ENCODE assay signal across 14 cellular contexts in genomic region chr14:68395585-68395984, GRCh38.
DNase-seq lines count a peak whose midpoint lies in the region; ATAC-seq and TF ChIP-seq lines count a peak whose summit lies in the region.
"Had no signal": no experiment of that assay in that cellular context is flagged by ENCODE, and none has a peak within 500 bp of the region (broad histone marks: within the 10 kb centered on the region; RNA-seq: fewer than 3 reads in every experiment).

No MANE protein-coding gene starts in this region.

- H3K36me3 ChIP-seq in mesenchymal stem cell (ENCODE audit: control insufficient read depth in 1 of 2, insufficient read depth in 2 of 2, low read depth in 1 of 2, low read length in 2 of 2) (no peaks in the 10 kb centered on the region), subcutaneous abdominal adipose tissue (ENCODE audit: control insufficient read depth in 5 of 5, insufficient read depth in 5 of 5, low read length in 5 of 5) (no peaks in the 10 kb centered on the region), tibial nerve (no peaks in the 10 kb centered on the region)
- H3K36me3 ChIP-seq: prostate gland had no signal

- ATAC-seq in central memory CD8-positive, alpha-beta T cell (replicated peaks; ENCODE audit: extremely low read depth, poor library complexity, severe bottlenecking), result no peak
- no peak for ATAC-seq in activated CD8-positive, alpha-beta memory T cell treated with anti-CD3 and anti-CD28 coated beads, Interleukin-2, amount 10 ng/mL, durations not matched to agents 7 days and 5 days
- ATAC-seq: activated naive CD8-positive, alpha-beta T cell treated with anti-CD3 and anti-CD28 coated beads, Interleukin-2, amount 50 U/mL, for 24 hours had no signal

- no peaks in the 10 kb centered on the region for H3K36me3 Mint-ChIP-seq in HFFc6 (ENCODE audit: low read depth)
- peaks cover 2% of the 10 kb centered on the region for H3K36me3 Mint-ChIP-seq in central memory CD8-positive, alpha-beta T cell (ENCODE audit: insufficient read depth)
- H3K36me3 Mint-ChIP-seq in activated CD8-positive, alpha-beta memory T cell treated with anti-CD3 and anti-CD28 coated beads, Interleukin-2, amount 10 ng/mL, durations not matched to agents 7 days and 5 days, result no peaks in the 10 kb centered on the region
- H3K36me3 Mint-ChIP-seq in activated T-cell treated with anti-CD3 and anti-CD28 coated beads, Interleukin-2, amount 50 U/mL, for 24 hours (ENCODE audit: low read depth), result no peaks in the 10 kb centered on the region

- H3K4me1 ChIP-seq in mesenchymal stem cell (ENCODE audit: control insufficient read depth, insufficient read depth, low read depth, low read length) (peaks cover 5% of the 10 kb centered on the region), subcutaneous abdominal adipose tissue (ENCODE audit: control insufficient read depth in 5 of 5, insufficient read depth in 5 of 5, low read length in 5 of 5) (peaks cover 6 to 87% (median 68%) of the 10 kb centered on the region in 5 donors), tibial nerve (peaks cover 6 to 97% (median 45%) of the 10 kb centered on the region in 4 donors)
- H3K4me1 ChIP-seq: prostate gland had no signal

- no peak overlapping the region for H2BK5ac ChIP-seq in mesenchymal stem cell (ENCODE audit: low read depth, low read length, poor library complexity, severe bottlenecking)

- H3K14ac ChIP-seq in mesenchymal stem cell (ENCODE audit: low read length in 2 of 2), result no peak overlapping the region

- H3K4me1 Mint-ChIP-seq in HFFc6 (ENCODE audit: low read depth), result peaks cover 87% of the 10 kb centered on the region
- no peaks in the 10 kb centered on the region for H3K4me1 Mint-ChIP-seq in central memory CD8-positive, alpha-beta T cell
- no peaks in the 10 kb centered on the region for H3K4me1 Mint-ChIP-seq in activated CD8-positive, alpha-beta memory T cell treated with anti-CD3 and anti-CD28 coated beads, Interleukin-2, amount 10 ng/mL, durations not matched to agents 7 days and 5 days
- peaks cover 14% of the 10 kb centered on the region for H3K4me1 Mint-ChIP-seq in activated T-cell treated with anti-CD3 and anti-CD28 coated beads, Interleukin-2, amount 50 U/mL, for 24 hours (ENCODE audit: low read depth)

- no peak overlapping the region for H3K4me2 ChIP-seq in mesenchymal stem cell (ENCODE audit: low read length, poor library complexity, severe bottlenecking)

- H3K9ac ChIP-seq in mesenchymal stem cell (ENCODE audit: low read length), result peak overlapping the region; percentile 43
- peak overlapping the region in 1 of 5 donors; percentile 75 for H3K9ac ChIP-seq in subcutaneous abdominal adipose tissue (ENCODE audit: low read length in 5 of 5)

- no peak overlapping the region for H4K91ac ChIP-seq in mesenchymal stem cell (ENCODE audit: low read length)

- no peak overlapping the region for H3K4me3 ChIP-seq in mesenchymal stem cell (ENCODE audit: insufficient read depth in 1 of 2, low read depth in 1 of 2, low read length in 2 of 2)
- no peak overlapping the region for H3K4me3 ChIP-seq in subcutaneous abdominal adipose tissue (ENCODE audit: low read depth in 1 of 5, low read length in 5 of 5)
- no peak overlapping the region for H3K4me3 ChIP-seq in tibial nerve
- H3K4me3 ChIP-seq: prostate gland had no signal

- no peak overlapping the region for H3K27ac ChIP-seq in mesenchymal stem cell (ENCODE audit: low read length, poor library complexity, severe bottlenecking)
- peak overlapping the region; percentile 64 for H3K27ac ChIP-seq in subcutaneous abdominal adipose tissue (ENCODE audit: low read depth, low read length)
- peak overlapping the region in 2 of 4 donors; percentile 74 to 83 for H3K27ac ChIP-seq in tibial nerve

- no peaks in the 10 kb centered on the region for H3K27me3 Mint-ChIP-seq in HFFc6 (ENCODE audit: insufficient read depth)
- no peaks in the 10 kb centered on the region for H3K27me3 Mint-ChIP-seq in central memory CD8-positive, alpha-beta T cell
- no peaks in the 10 kb centered on the region for H3K27me3 Mint-ChIP-seq in activated CD8-positive, alpha-beta memory T cell treated with anti-CD3 and anti-CD28 coated beads, Interleukin-2, amount 10 ng/mL, durations not matched to agents 7 days and 5 days
- H3K27me3 Mint-ChIP-seq in activated T-cell treated with anti-CD3 and anti-CD28 coated beads, Interleukin-2, amount 50 U/mL, for 24 hours, result no peaks in the 10 kb centered on the region
- H3K27me3 Mint-ChIP-seq: activated naive CD8-positive, alpha-beta T cell treated with anti-CD3 and anti-CD28 coated beads, Interleukin-2, amount 50 U/mL, for 24 hours had no signal

- no peaks in the 10 kb centered on the region for H3K27me3 ChIP-seq in mesenchymal stem cell (ENCODE audit: control insufficient read depth in 1 of 2, insufficient read depth in 1 of 2, low read length in 2 of 2)
- H3K27me3 ChIP-seq in subcutaneous abdominal adipose tissue (ENCODE audit: control insufficient read depth in 5 of 5, insufficient read depth in 4 of 5, low read length in 5 of 5), result no peaks in the 10 kb centered on the region
- no peaks in the 10 kb centered on the region for H3K27me3 ChIP-seq in tibial nerve

- TF ChIP-seq EP300 in tibial nerve (IDR thresholded peaks at IDR 0.05), result peak in 1 of 2 donors; percentile 25

- TF ChIP-seq POLR2A in tibial nerve (IDR thresholded peaks at IDR 0.05), result no peak

- H3K23ac ChIP-seq in mesenchymal stem cell (ENCODE audit: low read length in 2 of 2), result peak overlapping the region in 1 of 2 experiments; percentile 15

- no peak overlapping the region for H2BK120ac ChIP-seq in mesenchymal stem cell (ENCODE audit: low read depth, low read length)

- H2BK15ac ChIP-seq in mesenchymal stem cell (ENCODE audit: low read depth, poor library complexity, severe bottlenecking), result no peak overlapping the region

- peak; percentile 65 for DNase-seq in HFFc6
- no peak for DNase-seq in central memory CD8-positive, alpha-beta T cell (ENCODE audit: low spot score in 2 of 2)
- peak; percentile 43 for DNase-seq in mesenchymal stem cell
- no peak for DNase-seq in activated CD8-positive, alpha-beta memory T cell treated with anti-CD3 and anti-CD28 coated beads, Interleukin-2, amount 10 ng/mL, durations not matched to agents 7 days and 5 days
- DNase-seq in DMS79 (lab: John Stamatoyannopoulos, UW), result no peak
- DNase-seq in activated T-cell treated with anti-CD3 and anti-CD28 coated beads, Interleukin-2, amount 50 U/mL, for 24 hours, result no peak
- DNase-seq in tibial nerve (ENCODE audit: low spot score in 2 of 2), result no peak
- DNase-seq: activated CD4-positive, alpha-beta T cell treated with anti-CD3 and anti-CD28 coated beads, Interleukin-2, amount 50 U/mL, for 48 hours; activated naive CD8-positive, alpha-beta T cell treated with anti-CD3 and anti-CD28 coated beads, Interleukin-2, amount 50 U/mL, for 24 hours; DND-41; NCI-H1436; NCI-H774 had no signal

- no peak overlapping the region for H2AFZ ChIP-seq in mesenchymal stem cell (ENCODE audit: low read depth, low read length)

- whole genome bisulfite sequencing in mesenchymal stem cell, result 89% methylated on average over 3 of the region's 3 CpGs
- whole genome bisulfite sequencing in tibial nerve, 2 donors, result 80 to 92% methylated on average over 3 of the region's 3 CpGs

- H4K8ac ChIP-seq in mesenchymal stem cell (ENCODE audit: low read length), result no peak overlapping the region

- no peak overlapping the region for H2AK5ac ChIP-seq in mesenchymal stem cell (ENCODE audit: low read length, severe bottlenecking)

- H3K27ac Mint-ChIP-seq in HFFc6, result peak overlapping the region; percentile 7; the same call in 1 of the 2 replicates
- peak overlapping the region; percentile 35 for H3K27ac Mint-ChIP-seq in central memory CD8-positive, alpha-beta T cell (ENCODE audit: low read depth)
- H3K27ac Mint-ChIP-seq in activated CD8-positive, alpha-beta memory T cell treated with anti-CD3 and anti-CD28 coated beads, Interleukin-2, amount 10 ng/mL, durations not matched to agents 7 days and 5 days, result no peak overlapping the region
- H3K27ac Mint-ChIP-seq in activated T-cell treated with anti-CD3 and anti-CD28 coated beads, Interleukin-2, amount 50 U/mL, for 24 hours, result no peak overlapping the region
- H3K27ac Mint-ChIP-seq: activated naive CD8-positive, alpha-beta T cell treated with anti-CD3 and anti-CD28 coated beads, Interleukin-2, amount 50 U/mL, for 24 hours had no signal

- H3K79me1 ChIP-seq in mesenchymal stem cell (replicated peaks; ENCODE audit: low read length, poor library complexity, severe bottlenecking), result no peaks in the 10 kb centered on the region

- CTCF ChIA-PET in activated CD8-positive, alpha-beta memory T cell treated with anti-CD3 and anti-CD28 coated beads, Interleukin-2, amount 10 ng/mL, durations not matched to agents 7 days and 5 days (lab: Charles Lee), result no interaction called here

- no peaks in the 10 kb centered on the region for H3K9me3 ChIP-seq in mesenchymal stem cell (ENCODE audit: control insufficient read depth, low read length)
- no peaks in the 10 kb centered on the region for H3K9me3 ChIP-seq in subcutaneous abdominal adipose tissue (ENCODE audit: control insufficient read depth in 5 of 5, low read length in 5 of 5)
- no peaks in the 10 kb centered on the region for H3K9me3 ChIP-seq in tibial nerve
- H3K9me3 ChIP-seq: prostate gland had no signal

- H3K9me3 Mint-ChIP-seq in HFFc6, result no peaks in the 10 kb centered on the region
- no peaks in the 10 kb centered on the region for H3K9me3 Mint-ChIP-seq in central memory CD8-positive, alpha-beta T cell
- H3K9me3 Mint-ChIP-seq in activated CD8-positive, alpha-beta memory T cell treated with anti-CD3 and anti-CD28 coated beads, Interleukin-2, amount 10 ng/mL, durations not matched to agents 7 days and 5 days (ENCODE audit: low read depth), result no peaks in the 10 kb centered on the region
- no peaks in the 10 kb centered on the region for H3K9me3 Mint-ChIP-seq in activated T-cell treated with anti-CD3 and anti-CD28 coated beads, Interleukin-2, amount 50 U/mL, for 24 hours
- H3K9me3 Mint-ChIP-seq: activated naive CD8-positive, alpha-beta T cell treated with anti-CD3 and anti-CD28 coated beads, Interleukin-2, amount 50 U/mL, for 24 hours had no signal

- TF ChIP-seq CTCF in HFFc6 (IDR thresholded peaks at IDR 0.05) (no peak), tibial nerve (IDR thresholded peaks at IDR 0.05) (no peak)

- H3K18ac ChIP-seq in mesenchymal stem cell (ENCODE audit: low read depth in 1 of 2, low read length in 2 of 2), result peak overlapping the region in 1 of 2 experiments; percentile 39

- peak overlapping the region in 1 of 2 experiments; percentile 49 for H2BK12ac ChIP-seq in mesenchymal stem cell (ENCODE audit: low read length in 2 of 2)

- H3K4ac ChIP-seq in mesenchymal stem cell (ENCODE audit: low read depth in 1 of 2, low read length in 2 of 2), result no peak overlapping the region

- H3K4me3 Mint-ChIP-seq in HFFc6, result peak overlapping the region; percentile 3; the same call in 1 of the 2 replicates
- no peak overlapping the region for H3K4me3 Mint-ChIP-seq in central memory CD8-positive, alpha-beta T cell
- no peak overlapping the region for H3K4me3 Mint-ChIP-seq in activated CD8-positive, alpha-beta memory T cell treated with anti-CD3 and anti-CD28 coated beads, Interleukin-2, amount 10 ng/mL, durations not matched to agents 7 days and 5 days
- no peak overlapping the region for H3K4me3 Mint-ChIP-seq in activated T-cell treated with anti-CD3 and anti-CD28 coated beads, Interleukin-2, amount 50 U/mL, for 24 hours
- H3K4me3 Mint-ChIP-seq: activated naive CD8-positive, alpha-beta T cell treated with anti-CD3 and anti-CD28 coated beads, Interleukin-2, amount 50 U/mL, for 24 hours had no signal

Comparison
In these comparisons a context has a peak if more than half of its experiments do, and no peak if none do; other contexts are left out.
1. DNase-seq: peak in HFFc6 (single experiment) and mesenchymal stem cell (single experiment); none in central memory CD8-positive, alpha-beta T cell (0 of 2), activated CD8-positive, alpha-beta memory T cell treated with anti-CD3 and anti-CD28 coated beads, Interleukin-2, amount 10 ng/mL, durations not matched to agents 7 days and 5 days (single experiment), DMS79 (single experiment), activated T-cell treated with anti-CD3 and anti-CD28 coated beads, Interleukin-2, amount 50 U/mL, for 24 hours (single experiment) and tibial nerve (0 of 2).
2. H3K27ac Mint-ChIP-seq: peak in HFFc6 (single experiment) and central memory CD8-positive, alpha-beta T cell (single experiment); none in activated CD8-positive, alpha-beta memory T cell treated with anti-CD3 and anti-CD28 coated beads, Interleukin-2, amount 10 ng/mL, durations not matched to agents 7 days and 5 days (single experiment) and activated T-cell treated with anti-CD3 and anti-CD28 coated beads, Interleukin-2, amount 50 U/mL, for 24 hours (single experiment).